In genomic region chr1:159924025-159924790, GRCh38 we compare ENCODE assay signal across 1 cellular context.
TF ChIP-seq lines count a peak whose summit lies in the region.

No MANE protein-coding gene starts in this region.

TF ChIP-seq in HEK293, 187 proteins besides CTCF, POLR2A, EP300 and RAD21 (continued from another document and continues in another):
- TF ChIP-seq ZBTB11 (tag by site-specific recombination; conservative IDR thresholded peaks at IDR 0.05; ENCODE audit: low read depth): 0 out of 2 replicates have a peak, but pooled peaks have one; percentile 0
- TF ChIP-seq ZNF777 (tag by site-specific recombination; IDR thresholded peaks at IDR 0.05; ENCODE audit: borderline replicate concordance): no peak
- TF ChIP-seq ZNF768 (tag by site-specific recombination; IDR thresholded peaks at IDR 0.05): no peak
- no peak for TF ChIP-seq ZNF175 (tag by site-specific recombination; IDR thresholded peaks at IDR 0.05)
- TF ChIP-seq ZIC2 (tag by site-specific recombination; IDR thresholded peaks at IDR 0.05): peak; percentile 99
- TF ChIP-seq ZFP41 (tag by site-specific recombination; IDR thresholded peaks at IDR 0.05; ENCODE audit: borderline replicate concordance): no peak
- TF ChIP-seq ZBTB1 (tag by site-specific recombination; IDR thresholded peaks at IDR 0.05): peak; percentile 53; the same call in 1 of the 2 replicates
- TF ChIP-seq ZFP3 (tag by site-specific recombination; IDR thresholded peaks at IDR 0.05; ENCODE audit: low read depth): no peak
- peak; percentile 98 for TF ChIP-seq PATZ1 (tag by site-specific recombination; IDR thresholded peaks at IDR 0.05)
- TF ChIP-seq ZNF747 (tag by site-specific recombination; IDR thresholded peaks at IDR 0.05): no peak
- TF ChIP-seq ZBTB26 (tag by site-specific recombination; optimal IDR thresholded peaks at IDR 0.05): no peak
- no peak for TF ChIP-seq ZNF248 (tag by site-specific recombination; IDR thresholded peaks at IDR 0.05)
- TF ChIP-seq ZNF610 (tag by site-specific recombination; IDR thresholded peaks at IDR 0.05; ENCODE audit: borderline replicate concordance): no peak
- TF ChIP-seq ZNF404 (tag by site-specific recombination; IDR thresholded peaks at IDR 0.05): no peak
- TF ChIP-seq GLIS1 (tag by site-specific recombination; IDR thresholded peaks at IDR 0.05): peak; percentile 100
- TF ChIP-seq ZNF362 (tag by site-specific recombination; IDR thresholded peaks at IDR 0.05): no peak
- peak; percentile 98 for TF ChIP-seq ZNF398 (tag by site-specific recombination; IDR thresholded peaks at IDR 0.05)
- peak; percentile 94 for TF ChIP-seq TSHZ1 (tag by site-specific recombination; IDR thresholded peaks at IDR 0.05; ENCODE audit: borderline replicate concordance)
- TF ChIP-seq ZSCAN30 (tag by site-specific recombination; IDR thresholded peaks at IDR 0.05): peak; percentile 99
- TF ChIP-seq ZNF26 (tag by site-specific recombination; IDR thresholded peaks at IDR 0.05): no peak
- no peak for TF ChIP-seq ELK4 (IDR thresholded peaks at IDR 0.05; ENCODE audit: borderline replicate concordance, low read depth, low read length)
- TF ChIP-seq ZNF510 (tag by site-specific recombination; IDR thresholded peaks at IDR 0.05; ENCODE audit: insufficient replicate concordance): no peak
- no peak; the same call in 1 of the 2 replicates for TF ChIP-seq ZNF121 (tag by site-specific recombination; IDR thresholded peaks at IDR 0.05)
- no peak for TF ChIP-seq ZNF654 (tag by site-specific recombination; IDR thresholded peaks at IDR 0.05; ENCODE audit: low read depth)
- TF ChIP-seq ZNF10 (tag by site-specific recombination; IDR thresholded peaks at IDR 0.05): peak; percentile 60
- no peak for TF ChIP-seq ZNF529 (tag by site-specific recombination; IDR thresholded peaks at IDR 0.05; ENCODE audit: insufficient replicate concordance)
- peak; percentile 92 for TF ChIP-seq ZBTB10 (tag by site-specific recombination; IDR thresholded peaks at IDR 0.05)
- TF ChIP-seq ZNF791 (tag by site-specific recombination; IDR thresholded peaks at IDR 0.05): no peak
- peak; percentile 74; the same call in 1 of the 2 replicates for TF ChIP-seq ZSCAN23 (tag by site-specific recombination; IDR thresholded peaks at IDR 0.05)
- TF ChIP-seq SP7 (tag by site-specific recombination; IDR thresholded peaks at IDR 0.05): peak; percentile 93
- no peak for TF ChIP-seq ZBTB6 (tag by site-specific recombination; IDR thresholded peaks at IDR 0.05)
- TF ChIP-seq ZNF354C (tag by site-specific recombination; IDR thresholded peaks at IDR 0.05; ENCODE audit: borderline replicate concordance, low read depth): no peak
